8 cellular contexts compared by ENCODE assay signal in genomic region chr17:58336456-58337094, GRCh38. TPM values are rescaled to one million over a fixed set of nuclear protein-coding genes. Genes with fewer than 3 reads are reported as not detected.
DNase-seq lines count a peak whose midpoint lies in the region; ATAC-seq and TF ChIP-seq lines count a peak whose summit lies in the region.

No MANE protein-coding gene starts in this region.

- 21 to 25% methylated on average over 5 of the region's 5 CpGs for WGBS in esophagus, 2 donors

- H3K9me3 ChIP-seq in Peyer's patch (no peaks in the 10 kb centered on the region), esophagus (ENCODE audit: control insufficient read depth in 2 of 2, insufficient read depth in 1 of 2, low read depth in 1 of 2, low read length in 1 of 2) (no peaks in the 10 kb centered on the region)

- H3K9ac ChIP-seq in rectal smooth muscle tissue (ENCODE audit: low read length), result peak overlapping the region; percentile 3

- H3K27me3 ChIP-seq in Peyer's patch (no peaks in the 10 kb centered on the region), esophagus (ENCODE audit: control insufficient read depth in 1 of 2, insufficient read depth in 2 of 2, low read length in 2 of 2) (no peaks in the 10 kb centered on the region), rectal smooth muscle tissue (ENCODE audit: control insufficient read depth, insufficient read depth, low read length) (no peaks in the 10 kb centered on the region)

- H3K4me1 ChIP-seq in Peyer's patch (peaks cover 0 to 65% (median 38%) of the 10 kb centered on the region in 4 donors), esophagus (ENCODE audit: control insufficient read depth in 2 of 2, insufficient read depth in 2 of 2, low read length in 1 of 2) (peaks cover 5 to 6% of the 10 kb centered on the region in 2 donors), rectal smooth muscle tissue (ENCODE audit: control insufficient read depth, insufficient read depth, low read length) (peaks cover 15% of the 10 kb centered on the region)

- peak in 1 of 3 donors; percentile 45 for DNase-seq in Peyer's patch
- no peak for DNase-seq in SHP77 (lab: John Stamatoyannopoulos, UW)
- DNase-seq in GDM1 (lab: John Stamatoyannopoulos, UW), result no peak

- H3K36me3 ChIP-seq in Peyer's patch (no peaks in the 10 kb centered on the region), esophagus (ENCODE audit: control insufficient read depth in 2 of 2, insufficient read depth in 2 of 2, low read length in 1 of 2) (no peaks in the 10 kb centered on the region), rectal smooth muscle tissue (ENCODE audit: control insufficient read depth, insufficient read depth, low read length) (no peaks in the 10 kb centered on the region)

- ATAC-seq in HG02870 (IDR thresholded peaks at IDR 0.05; ENCODE audit: unreplicated experiment), result no peak
- ATAC-seq in HG03442 (IDR thresholded peaks at IDR 0.05; ENCODE audit: unreplicated experiment), result no peak

- TF ChIP-seq POLR2A in Peyer's patch (IDR thresholded peaks at IDR 0.05), result no peak

- TF ChIP-seq CTCF in Peyer's patch (IDR thresholded peaks at IDR 0.05), result no peak

- H3K27ac ChIP-seq in Peyer's patch (peak overlapping the region; percentile 87 to 97 (median 95)), esophagus (ENCODE audit: low read depth in 2 of 2, low read length in 1 of 2) (peak overlapping the region; percentile 53 to 86), rectal smooth muscle tissue (ENCODE audit: low read depth, low read length) (peak overlapping the region; percentile 85)

- H3K4me3 ChIP-seq in GM08714 (ENCODE audit: low read length) (peak overlapping the region; percentile 56; the same call in 1 of the 2 replicates), Peyer's patch (peak overlapping the region in 1 of 4 donors; percentile 40), esophagus (ENCODE audit: low read depth in 1 of 2, low read length in 2 of 2) (no peak overlapping the region), rectal smooth muscle tissue (ENCODE audit: low read length) (peak overlapping the region; percentile 5)

RNA-seq across cellular contexts. Expression of gene TSPOAP1, which starts 8.0 kb away (rescaled TPM):
- 10 to 100 TPM in 2 of 4 donors, 1 to 10 TPM in 2; 9.1 to 11.9 (median 10.4) TPM for total RNA-seq in Peyer's patch
- polyA plus RNA-seq in esophagus, result 10 to 100 TPM in 1 of 2 donors, 1 to 10 TPM in 1; 7.3 to 14.9 TPM

RNA-seq across cellular contexts. Expression of gene SUPT4H1, which starts 15.4 kb away (rescaled TPM):
- 10 to 100 TPM; 31.9 to 56.1 (median 47.9) TPM for total RNA-seq in Peyer's patch
- polyA plus RNA-seq in esophagus, result 10 to 100 TPM; 39.9 to 80.8 TPM

RNA-seq across cellular contexts. Expression of gene MPO, which starts 55.8 kb away (rescaled TPM):
- 1 to 10 TPM in 1 of 4 donors, not detected in 3; 1.7 TPM for total RNA-seq in Peyer's patch
- under 1 TPM in 1 of 2 donors, not detected in 1; 0.02 TPM for polyA plus RNA-seq in esophagus

Comparison
In these comparisons a context has a peak if more than half of its experiments do, and no peak if none do; other contexts are left out.
1. H3K4me3 ChIP-seq: peak in GM08714 (single experiment) and rectal smooth muscle tissue (single experiment); none in esophagus (0 of 2).
2. Peak in every context shown above with its lines, with median percentiles within 50 percentile points of each other: H3K27ac ChIP-seq.